ENCODE assay signal across 33 cellular contexts in the genomic region with DNA sequence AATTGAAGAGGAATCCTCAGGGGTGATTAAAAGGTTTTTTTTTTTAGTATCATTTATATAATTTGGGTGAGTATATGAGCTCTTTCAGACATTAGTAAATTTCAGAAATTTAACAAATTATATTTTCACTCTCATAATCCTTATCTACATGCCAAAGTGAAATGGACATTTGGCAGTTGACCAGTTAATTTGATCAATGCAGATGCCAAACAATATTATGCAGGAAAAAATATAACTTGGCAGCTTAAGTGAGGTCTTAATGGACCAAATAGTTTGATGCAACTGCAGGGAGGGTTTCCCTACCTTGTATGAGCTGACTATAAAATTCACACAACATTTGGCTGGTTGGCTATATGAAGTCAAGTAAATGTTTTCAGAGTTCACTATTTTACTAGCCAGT.
"Had no signal": no experiment of that assay in that cellular context is flagged by ENCODE, and none has a peak within 500 bp of the region (broad histone marks: within the 10 kb centered on the region; RNA-seq: fewer than 3 reads in every experiment).

No MANE protein-coding gene starts in this region.

- H3K4me1 ChIP-seq: ascending aorta had no signal

- H3K27me3 Mint-ChIP-seq: activated B cell treated with CpG ODN at 0.5 μM for 24 hours; activated CD4-positive, alpha-beta T cell treated with anti-CD3 and anti-CD28 coated beads, Interleukin-2, amount 10 ng/mL, durations not matched to agents 24 days and 14 days; activated naive CD4-positive, alpha-beta T cell treated with anti-CD3 and anti-CD28 coated beads, Interleukin-2, amount 10 ng/mL, durations not matched to agents 7 days and 5 days; activated naive CD4-positive, alpha-beta T cell treated with anti-CD3 and anti-CD28 coated beads, Interleukin-2, amount 50 U/mL, for 24 hours; activated naive CD8-positive, alpha-beta T cell; activated naive CD8-positive, alpha-beta T cell treated with anti-CD3 and anti-CD28 coated beads, Interleukin-2, amount 10 ng/mL, durations not matched to agents 7 days and 5 days; activated naive CD8-positive, alpha-beta T cell treated with anti-CD3 and anti-CD28 coated beads, Interleukin-2, amount 50 U/mL, for 24 hours; activated T-cell treated with anti-CD3 and anti-CD28 coated beads, Interleukin-2, amount 50 U/mL, for 24 hours; brain; central memory CD8-positive, alpha-beta T cell had no signal

- H3K36me3 Mint-ChIP-seq: activated CD4-positive, alpha-beta memory T cell treated with anti-CD3 and anti-CD28 coated beads for 36 hours; activated naive CD4-positive, alpha-beta T cell treated with anti-CD3 and anti-CD28 coated beads, Interleukin-2, amount 10 ng/mL, durations not matched to agents 7 days and 5 days; activated naive CD4-positive, alpha-beta T cell treated with anti-CD3 and anti-CD28 coated beads, Interleukin-2, amount 50 U/mL, for 24 hours; activated naive CD8-positive, alpha-beta T cell; activated naive CD8-positive, alpha-beta T cell treated with anti-CD3 and anti-CD28 coated beads, Interleukin-2, amount 10 ng/mL, durations not matched to agents 7 days and 5 days had no signal

- H3K27ac Mint-ChIP-seq: activated B cell treated with CpG ODN at 0.5 μM for 24 hours; activated CD4-positive, alpha-beta memory T cell treated with anti-CD3 and anti-CD28 coated beads for 36 hours; activated CD4-positive, alpha-beta T cell treated with anti-CD3 and anti-CD28 coated beads, Interleukin-2, amount 10 ng/mL, durations not matched to agents 24 days and 14 days; activated CD8-positive, alpha-beta T cell treated with anti-CD3 and anti-CD28 coated beads for 36 hours; activated naive CD4-positive, alpha-beta T cell treated with anti-CD3 and anti-CD28 coated beads, Interleukin-2, amount 10 ng/mL, durations not matched to agents 7 days and 5 days; activated naive CD4-positive, alpha-beta T cell treated with anti-CD3 and anti-CD28 coated beads, Interleukin-2, amount 50 U/mL, for 24 hours; activated naive CD8-positive, alpha-beta T cell; activated naive CD8-positive, alpha-beta T cell treated with anti-CD3 and anti-CD28 coated beads, Interleukin-2, amount 10 ng/mL, durations not matched to agents 7 days and 5 days; activated naive CD8-positive, alpha-beta T cell treated with anti-CD3 and anti-CD28 coated beads, Interleukin-2, amount 50 U/mL, for 24 hours; activated T-cell treated with anti-CD3 and anti-CD28 coated beads, Interleukin-2, amount 50 U/mL, for 24 hours; activated T-helper 2 cell treated with anti-CD3 and anti-CD28 coated beads, Interferon-gamma antibody, Interleukin-2, Interleukin-4, amounts not matched to agents 10 μg/mL and 5 μg/mL and 100 μg/mL, durations not matched to agents 14 hours and 24 hours and 36 hours; brain; T-helper 1 cell treated with Interleukin-12 subunit alpha and Interleukin-12 subunit beta and Interleukin-4 antibody, amounts not matched to agents 30 μg/mL and 1 μg/mL, for 36 hours; T-helper 2 cell treated with Interferon-gamma antibody and Interleukin-4, amounts not matched to agents 5 μg/mL and 100 μg/mL, for 36 hours had no signal

- H3K27me3 ChIP-seq: ascending aorta, cardiac muscle cell had no signal

- H3K27ac ChIP-seq: ascending aorta, cardiac muscle cell, VCaP had no signal

- H3K4me1 Mint-ChIP-seq: activated B cell treated with CpG ODN at 0.5 μM for 24 hours; activated CD4-positive, alpha-beta T cell treated with anti-CD3 and anti-CD28 coated beads, Interleukin-2, amount 10 ng/mL, durations not matched to agents 24 days and 14 days; activated naive CD4-positive, alpha-beta T cell treated with anti-CD3 and anti-CD28 coated beads, Interleukin-2, amount 10 ng/mL, durations not matched to agents 7 days and 5 days; activated naive CD4-positive, alpha-beta T cell treated with anti-CD3 and anti-CD28 coated beads, Interleukin-2, amount 50 U/mL, for 24 hours; activated naive CD8-positive, alpha-beta T cell treated with anti-CD3 and anti-CD28 coated beads, Interleukin-2, amount 10 ng/mL, durations not matched to agents 7 days and 5 days; activated naive CD8-positive, alpha-beta T cell treated with anti-CD3 and anti-CD28 coated beads, Interleukin-2, amount 50 U/mL, for 24 hours; brain; central memory CD8-positive, alpha-beta T cell had no signal

- H3K4me3 Mint-ChIP-seq: activated B cell treated with CpG ODN at 0.5 μM for 24 hours; activated CD4-positive, alpha-beta memory T cell treated with anti-CD3 and anti-CD28 coated beads for 36 hours; activated CD4-positive, alpha-beta T cell treated with anti-CD3 and anti-CD28 coated beads, Interleukin-2, amount 10 ng/mL, durations not matched to agents 24 days and 14 days; activated CD8-positive, alpha-beta T cell treated with anti-CD3 and anti-CD28 coated beads for 36 hours; activated naive CD4-positive, alpha-beta T cell treated with anti-CD3 and anti-CD28 coated beads, Interleukin-2, amount 10 ng/mL, durations not matched to agents 7 days and 5 days; activated naive CD4-positive, alpha-beta T cell treated with anti-CD3 and anti-CD28 coated beads, Interleukin-2, amount 50 U/mL, for 24 hours; activated naive CD8-positive, alpha-beta T cell; activated naive CD8-positive, alpha-beta T cell treated with anti-CD3 and anti-CD28 coated beads, Interleukin-2, amount 10 ng/mL, durations not matched to agents 7 days and 5 days; activated naive CD8-positive, alpha-beta T cell treated with anti-CD3 and anti-CD28 coated beads, Interleukin-2, amount 50 U/mL, for 24 hours; activated T-cell treated with anti-CD3 and anti-CD28 coated beads, Interleukin-2, amount 50 U/mL, for 24 hours; brain; central memory CD8-positive, alpha-beta T cell; T-helper 1 cell treated with Interleukin-12 subunit alpha and Interleukin-12 subunit beta and Interleukin-4 antibody, amounts not matched to agents 30 μg/mL and 1 μg/mL, for 36 hours; T-helper 2 cell treated with Interferon-gamma antibody and Interleukin-4, amounts not matched to agents 5 μg/mL and 100 μg/mL, for 36 hours had no signal

- H3K36me3 ChIP-seq: ascending aorta, cardiac muscle cell had no signal

- H3K9me3 Mint-ChIP-seq: activated CD4-positive, alpha-beta T cell treated with anti-CD3 and anti-CD28 coated beads, Interleukin-2, amount 10 ng/mL, durations not matched to agents 24 days and 14 days; activated naive CD4-positive, alpha-beta T cell treated with anti-CD3 and anti-CD28 coated beads, Interleukin-2, amount 10 ng/mL, durations not matched to agents 7 days and 5 days; activated naive CD4-positive, alpha-beta T cell treated with anti-CD3 and anti-CD28 coated beads, Interleukin-2, amount 50 U/mL, for 24 hours; activated T-helper 2 cell treated with anti-CD3 and anti-CD28 coated beads, Interferon-gamma antibody, Interleukin-2, Interleukin-4, amounts not matched to agents 10 μg/mL and 5 μg/mL and 100 μg/mL, durations not matched to agents 14 hours and 24 hours and 36 hours; central memory CD8-positive, alpha-beta T cell; T-helper 1 cell treated with Interleukin-12 subunit alpha and Interleukin-12 subunit beta and Interleukin-4 antibody, amounts not matched to agents 30 μg/mL and 1 μg/mL, for 36 hours; T-helper 2 cell treated with Interferon-gamma antibody and Interleukin-4, amounts not matched to agents 5 μg/mL and 100 μg/mL, for 36 hours had no signal

- H3K4me3 ChIP-seq: ascending aorta, cardiac muscle cell had no signal

- ATAC-seq: activated CD8-positive, alpha-beta T cell treated with anti-CD3 and anti-CD28 coated beads for 36 hours; activated naive CD8-positive, alpha-beta T cell treated with anti-CD3 and anti-CD28 coated beads, Interleukin-2, amount 50 U/mL, for 24 hours had no signal

- DNase-seq: activated B cell treated with CpG ODN at 0.5 μM for 24 hours; activated CD4-positive, alpha-beta memory T cell treated with anti-CD3 and anti-CD28 coated beads for 36 hours; activated CD4-positive, alpha-beta T cell treated with anti-CD3 and anti-CD28 coated beads for 4 hours; activated CD4-positive, alpha-beta T cell treated with anti-CD3 and anti-CD28 coated beads, Interleukin-2, amount 10 ng/mL, durations not matched to agents 24 days and 14 days; activated CD4-positive, alpha-beta T cell treated with anti-CD3 and anti-CD28 coated beads, Interleukin-2, amount 50 U/mL, for 1 hour; activated CD4-positive, alpha-beta T cell treated with anti-CD3 and anti-CD28 coated beads, Interleukin-2, amount 50 U/mL, for 4 hours; activated CD4-positive, CD25-positive, alpha-beta regulatory T cell treated with anti-CD3 and anti-CD28 coated beads, Interleukin-2, amount 50 U/mL, for 72 hours; activated CD8-positive, alpha-beta memory T cell treated with anti-CD3 and anti-CD28 coated beads, Interleukin-2, amount 50 U/mL, for 48 hours; activated CD8-positive, alpha-beta T cell treated with anti-CD3 and anti-CD28 coated beads for 36 hours; activated effector memory CD4-positive, alpha-beta T cell treated with Interleukin-2 at 50 U/mL for 16 hours; activated gamma-delta T cell; activated naive CD4-positive, alpha-beta T cell treated with anti-CD3 and anti-CD28 coated beads, Interleukin-2, amount 10 ng/mL, durations not matched to agents 7 days and 5 days; activated naive CD4-positive, alpha-beta T cell treated with Interleukin-2 at 50 U/mL for 16 hours; activated naive CD8-positive, alpha-beta T cell treated with anti-CD3 and anti-CD28 coated beads, Interleukin-2, amount 10 ng/mL, durations not matched to agents 7 days and 5 days; activated naive CD8-positive, alpha-beta T cell treated with anti-CD3 and anti-CD28 coated beads, Interleukin-2, amount 50 U/mL, for 24 hours; activated T-cell treated with anti-CD3 and anti-CD28 coated beads, Interleukin-2, amount 50 U/mL, for 24 hours; activated T-cell treated with anti-CD3 and anti-CD28 coated beads, Interleukin-2, amount 50 U/mL, for 48 hours; amygdala; anterior cingulate cortex; caudate nucleus; cerebellar nuclear complex; T-helper 2 cell; T-helper 9 cell had no signal
